8 cellular contexts compared by ENCODE assay signal in the genomic region with DNA sequence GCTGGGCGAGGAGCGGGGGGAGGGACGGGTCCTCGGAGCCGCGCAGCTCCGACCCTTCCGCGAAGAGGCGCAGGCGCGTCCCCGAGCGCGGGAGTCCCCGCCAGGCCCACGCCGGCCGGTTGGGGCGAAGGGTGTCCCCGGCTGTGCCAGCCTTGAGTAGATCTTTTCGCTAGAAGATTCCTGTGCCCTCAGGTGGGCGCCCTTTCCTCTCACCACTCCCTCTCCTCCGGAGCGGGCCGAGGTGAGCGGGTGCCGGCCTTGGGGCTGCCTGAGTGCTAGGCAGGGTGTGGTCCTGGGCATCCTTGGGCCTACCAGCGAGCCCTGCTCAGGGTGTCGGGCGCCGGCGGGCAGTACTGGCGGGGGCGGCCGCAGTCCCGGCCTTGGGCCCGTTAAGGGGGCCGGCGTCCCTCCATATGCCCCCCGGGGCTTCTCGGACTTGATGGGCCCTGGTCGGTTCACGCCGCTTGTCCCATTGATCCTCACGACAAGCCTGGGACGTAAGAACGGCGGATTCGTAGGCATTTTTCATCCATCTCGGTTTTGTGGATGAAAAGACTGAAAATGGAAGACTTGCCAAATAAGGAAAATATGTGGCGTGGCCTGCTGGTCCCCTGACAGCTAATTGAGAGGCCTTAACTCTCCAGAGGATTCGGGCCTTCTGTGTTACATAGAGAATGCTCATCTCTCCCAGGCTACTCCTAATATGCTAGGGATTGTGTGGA. TPM values are rescaled to one million over a fixed set of nuclear protein-coding genes. Genes with fewer than 3 reads are reported as not detected.
DNase-seq lines count a peak whose midpoint lies in the region; ATAC-seq and TF ChIP-seq lines count a peak whose summit lies in the region.

No MANE protein-coding gene starts in this region.

- H3K4me3 ChIP-seq in lower leg skin (ENCODE audit: low read depth, poor library complexity, severe bottlenecking): peak overlapping the region; percentile 86

- 0 to 1% methylated on average over 30 to 45 of the region's 53 CpGs for WGBS in lower leg skin, 2 donors

- intact Hi-C loops in lower leg skin (cut with DNase I; ENCODE audit: low total_unique reads): no loop called here

- peak; percentile 69 for DNase-seq in ACHN
- DNase-seq in NCI-H2171 (lab: John Stamatoyannopoulos, UW): peak; percentile 82
- peak; percentile 73 for DNase-seq in activated CD4-positive, alpha-beta T cell treated with anti-CD3 and anti-CD28 coated beads for 48 hours
- peak; percentile 68 for DNase-seq in dermis blood vessel endothelial cell
- DNase-seq in lower leg skin (ENCODE audit: low spot score in 2 of 2): peak in 1 of 2 donors; percentile 90
- peak; percentile 53 to 56 for DNase-seq in stimulated activated CD4-positive, alpha-beta T cell treated with anti-CD3 and anti-CD28 coated beads, Interleukin-4, amount 100 ng/mL, for 48 hours (ENCODE audit: low read depth in 2 of 2)

- no peak for TF ChIP-seq POLR2A in lower leg skin (IDR thresholded peaks at IDR 0.05)

- TF ChIP-seq CTCF in lower leg skin (IDR thresholded peaks at IDR 0.05): no peak

- in situ Hi-C loops in ACHN (cut with HindIII; ENCODE audit: low pct_ligation_motif_present, low pct_unique_long_range_greater_than_20kb, low sequenced_read_pairs): no loop called here

- ATAC-seq in GM18511 (IDR thresholded peaks at IDR 0.05; ENCODE audit: unreplicated experiment) (peak; percentile 53), HG03039 (IDR thresholded peaks at IDR 0.05; ENCODE audit: unreplicated experiment) (peak; percentile 56)

RNA-seq across cellular contexts. Expression of gene DEGS1, which starts 0.7 kb away (rescaled TPM):
- total RNA-seq in dermis blood vessel endothelial cell (115 and 126 TPM in 2 replicates), lower leg skin (100 to 1,000 TPM; 629 to 976 (median 837) TPM)
